Comparison of ENCODE assay signal across 23 cellular contexts in the genomic region with DNA sequence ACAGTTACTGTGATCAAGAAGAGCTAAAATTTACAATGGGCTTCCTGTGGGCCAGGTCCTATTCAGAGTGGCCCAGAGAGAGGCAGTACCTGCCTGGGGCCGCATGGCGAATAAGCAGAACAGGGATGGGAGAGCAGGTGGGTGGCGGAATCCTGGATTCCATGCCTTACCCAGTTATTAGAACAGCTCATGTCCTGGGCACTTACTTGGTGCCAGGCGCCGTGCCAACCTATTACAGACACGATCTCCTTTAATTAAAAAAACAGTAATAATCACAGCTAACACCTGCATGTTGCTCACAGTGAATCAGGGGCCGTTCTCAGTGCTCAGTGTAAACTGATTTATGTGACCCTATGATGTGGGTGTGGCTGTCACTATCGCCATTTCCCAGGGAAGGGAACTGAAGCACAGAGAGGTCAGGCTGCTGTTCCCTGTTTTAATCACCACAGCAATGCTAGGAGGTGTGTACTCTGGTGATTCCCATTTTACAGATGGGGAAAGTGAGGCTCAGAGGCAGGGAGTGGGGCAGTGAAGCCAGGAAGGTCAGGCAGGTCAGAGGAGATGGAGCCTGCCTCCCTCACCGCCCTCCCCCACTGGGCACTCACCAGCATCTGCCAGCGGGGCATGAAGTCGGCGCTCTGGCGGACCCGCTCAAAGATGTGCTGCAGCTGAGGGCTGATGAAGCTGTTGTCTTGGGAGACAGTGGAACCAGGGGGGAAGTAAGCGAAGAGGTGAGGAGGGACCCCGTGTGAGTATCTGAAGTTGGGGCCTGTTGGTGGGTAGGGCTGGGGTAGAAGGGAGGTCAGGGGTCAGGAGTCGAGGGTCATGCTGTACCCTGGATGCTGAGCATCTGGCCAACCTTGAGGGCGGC.
"Had no signal": no experiment of that assay in that cellular context is flagged by ENCODE, and none has a peak within 500 bp of the region (broad histone marks: within the 10 kb centered on the region; RNA-seq: fewer than 3 reads in every experiment).

No MANE protein-coding gene starts in this region.

- H3K4me3 ChIP-seq: left lung, mucosa of descending colon, sigmoid colon, stomach, thyroid gland, upper lobe of right lung had no signal

- H3K27ac ChIP-seq: brain microvascular endothelial cell, left lung, sigmoid colon, stomach, thyroid gland, upper lobe of right lung had no signal

- H3K27ac Mint-ChIP-seq: activated CD4-positive, alpha-beta T cell treated with anti-CD3 and anti-CD28 coated beads for 36 hours; activated naive CD8-positive, alpha-beta T cell treated with anti-CD3 and anti-CD28 coated beads for 36 hours; activated T-cell treated with anti-CD3 and anti-CD28 coated beads, Interleukin-2, amount 50 U/mL, for 72 hours; natural killer cell treated with Interleukin-12 subunit alpha and Interleukin-12 subunit beta and Interleukin-15 and Interleukin-18, amount 100 ng/mL, for 72 hours; stimulated activated naive B cell treated with anti-CD40 and anti-IgM and Interleukin-4, amounts not matched to agents 10 μg/mL and 1 μg/mL and 100 μg/mL, for 72 hours had no signal

- H3K27me3 Mint-ChIP-seq: activated CD4-positive, alpha-beta T cell treated with anti-CD3 and anti-CD28 coated beads for 36 hours; activated naive CD8-positive, alpha-beta T cell treated with anti-CD3 and anti-CD28 coated beads for 36 hours; natural killer cell treated with Interleukin-12 subunit alpha and Interleukin-12 subunit beta and Interleukin-15 and Interleukin-18, amount 100 ng/mL, for 72 hours; stimulated activated naive B cell treated with anti-CD40 and anti-IgM and Interleukin-4, amounts not matched to agents 10 μg/mL and 1 μg/mL and 100 μg/mL, for 72 hours had no signal

- H3K4me3 Mint-ChIP-seq: activated CD4-positive, alpha-beta T cell treated with anti-CD3 and anti-CD28 coated beads for 36 hours; activated naive CD8-positive, alpha-beta T cell treated with anti-CD3 and anti-CD28 coated beads for 36 hours; activated T-cell treated with anti-CD3 and anti-CD28 coated beads, Interleukin-2, amount 50 U/mL, for 72 hours; natural killer cell treated with Interleukin-12 subunit alpha and Interleukin-12 subunit beta and Interleukin-15 and Interleukin-18, amount 100 ng/mL, for 72 hours; stimulated activated naive B cell treated with anti-CD40 and anti-IgM and Interleukin-4, amounts not matched to agents 10 μg/mL and 1 μg/mL and 100 μg/mL, for 72 hours had no signal

- H3K9me3 Mint-ChIP-seq: activated naive CD8-positive, alpha-beta T cell treated with anti-CD3 and anti-CD28 coated beads for 36 hours; activated T-cell treated with anti-CD3 and anti-CD28 coated beads, Interleukin-2, amount 50 U/mL, for 72 hours; natural killer cell treated with Interleukin-12 subunit alpha and Interleukin-12 subunit beta and Interleukin-15 and Interleukin-18, amount 100 ng/mL, for 72 hours; stimulated activated naive B cell treated with anti-CD40 and anti-IgM and Interleukin-4, amounts not matched to agents 10 μg/mL and 1 μg/mL and 100 μg/mL, for 72 hours had no signal

- H3K4me1 Mint-ChIP-seq: activated CD4-positive, alpha-beta T cell treated with anti-CD3 and anti-CD28 coated beads for 36 hours; stimulated activated naive B cell treated with anti-CD40 and anti-IgM and Interleukin-4, amounts not matched to agents 10 μg/mL and 1 μg/mL and 100 μg/mL, for 72 hours had no signal

- H3K4me1 ChIP-seq: left lung, thyroid gland, upper lobe of right lung had no signal

- H3K27me3 ChIP-seq: brain microvascular endothelial cell, left lung, sigmoid colon, stomach, thyroid gland, upper lobe of right lung had no signal

- ATAC-seq: activated CD4-positive, alpha-beta T cell treated with anti-CD3 and anti-CD28 coated beads for 36 hours; activated T-cell treated with anti-CD3 and anti-CD28 coated beads, Interleukin-2, amount 50 U/mL, for 72 hours; esophagus mucosa; left lung; mucosa of descending colon; natural killer cell treated with Interleukin-12 subunit alpha and Interleukin-12 subunit beta and Interleukin-15 and Interleukin-18, amount 100 ng/mL, for 72 hours; stimulated activated naive B cell treated with anti-CD40 and anti-IgM and Interleukin-4, amounts not matched to agents 10 μg/mL and 1 μg/mL and 100 μg/mL, for 72 hours; upper lobe of right lung had no signal

- H3K9me3 ChIP-seq: left lung, mucosa of descending colon, sigmoid colon, stomach, thyroid gland, upper lobe of right lung had no signal

- DNase-seq: activated CD4-positive, alpha-beta T cell treated with anti-CD3 and anti-CD28 coated beads for 36 hours; activated CD4-positive, alpha-beta T cell treated with anti-CD3 and anti-CD28 coated beads, Interleukin-2, amount 50 U/mL, for 4 hours; activated CD4-positive, CD25-positive, alpha-beta regulatory T cell; activated naive CD4-positive, alpha-beta T cell; activated naive CD8-positive, alpha-beta T cell treated with anti-CD3 and anti-CD28 coated beads for 36 hours; activated T-cell treated with anti-CD3 and anti-CD28 coated beads for 4 hours; activated T-cell treated with anti-CD3 and anti-CD28 coated beads, Interleukin-2, amount 50 U/mL, for 72 hours; amniotic stem cell; brain microvascular endothelial cell; central memory CD4-positive, alpha-beta T cell; foreskin fibroblast; kidney glomerular epithelial cell; mucosa of descending colon; sigmoid colon; small intestine; stimulated activated CD4-positive, alpha-beta T cell treated with anti-CD3 and anti-CD28 coated beads, Interleukin-4, amount 100 ng/mL, for 24 hours; stimulated activated naive B cell treated with anti-CD40 and anti-IgM and Interleukin-4, amounts not matched to agents 10 μg/mL and 1 μg/mL and 100 μg/mL, for 72 hours; stomach; upper lobe of right lung had no signal
